In genomic region chr15:82532383-82532990, GRCh38 we compare ENCODE assay signal across 14 cellular contexts.
"Had no signal": no experiment of that assay in that cellular context is flagged by ENCODE, and none has a peak within 500 bp of the region (broad histone marks: within the 10 kb centered on the region; RNA-seq: fewer than 3 reads in every experiment).

No MANE protein-coding gene starts in this region.

- H3K4me1 ChIP-seq: ascending aorta, neural progenitor cell, pancreas, uterus had no signal

- DNase-seq: activated CD4-positive, alpha-beta T cell treated with anti-CD3 and anti-CD28 coated beads for 4 hours; activated gamma-delta T cell; activated T-cell treated with anti-CD3 and anti-CD28 coated beads for 4 hours; effector CD4-positive, alpha-beta T cell; stimulated activated CD4-positive, alpha-beta T cell treated with anti-CD3 and anti-CD28 coated beads, Interleukin-4, amount 100 ng/mL, for 24 hours; stimulated activated naive CD8-positive, alpha-beta T cell treated with anti-CD3 and anti-CD28 coated beads, Interleukin-15, amount 100 ng/mL, for 72 hours; uterus; WERI-Rb-1 had no signal

- FAIRE-seq: colon, pancreas had no signal

- H3K27me3 ChIP-seq: ascending aorta, gastroesophageal sphincter, pancreas, uterus had no signal

- H3K9me3 ChIP-seq: ascending aorta, gastroesophageal sphincter, pancreas, thoracic aorta, uterus had no signal

- H3K36me3 ChIP-seq: uterus had no signal

- H3K27ac ChIP-seq: ascending aorta, gastroesophageal sphincter, neural progenitor cell, pancreas, thoracic aorta, uterus, WERI-Rb-1 had no signal

- H3K4me3 ChIP-seq: ascending aorta, gastroesophageal sphincter, neural progenitor cell, pancreas, thoracic aorta, uterus had no signal

- H3K9ac ChIP-seq: neural progenitor cell had no signal
